10 cellular contexts compared by ENCODE assay signal in genomic region chr11:65578134-65578533, GRCh38. TPM values are rescaled to one million over a fixed set of nuclear protein-coding genes. Genes with fewer than 3 reads are reported as not detected.
DNase-seq lines count a peak whose midpoint lies in the region; ATAC-seq, FAIRE-seq and TF ChIP-seq lines count a peak whose summit lies in the region.
"Had no signal": no experiment of that assay in that cellular context is flagged by ENCODE, and none has a peak within 500 bp of the region (broad histone marks: within the 10 kb centered on the region; RNA-seq: fewer than 3 reads in every experiment).

No MANE protein-coding gene starts in this region.

- H3K9me3 ChIP-seq in HCT116 (ENCODE audit: control insufficient read depth in 1 of 2, insufficient read depth in 1 of 2, low read depth in 1 of 2, low read length in 2 of 2) (no peaks in the 10 kb centered on the region), right cardiac atrium (ENCODE audit: control insufficient read depth, low read length) (no peaks in the 10 kb centered on the region)
- H3K9me3 ChIP-seq: mucosa of descending colon, SJSA1 had no signal

- H3K4me3 ChIP-seq in HCT116 (replicated peaks in 1 of 2; ENCODE audit: low read depth in 1 of 2, low read length in 2 of 2) (no peak overlapping the region), right cardiac atrium (ENCODE audit: low read length) (no peak overlapping the region)
- H3K4me3 ChIP-seq: mucosa of descending colon, SJSA1 had no signal

- peak overlapping the region; percentile 86; the same call in 1 of the 2 replicates for H3K9ac ChIP-seq in HCT116 (ENCODE audit: low read length)

- H3K27ac ChIP-seq in HCT116 (ENCODE audit: low read depth, low read length) (peak overlapping the region; percentile 97), right cardiac atrium (ENCODE audit: low read length) (peak overlapping the region; percentile 92)

- peaks cover 34% of the 10 kb centered on the region for H3K36me3 Mint-ChIP-seq in activated CD8-positive, alpha-beta T cell treated with anti-CD3 and anti-CD28 coated beads for 36 hours (ENCODE audit: low read depth)
- H3K36me3 Mint-ChIP-seq in stimulated activated effector memory CD8-positive, alpha-beta T cell treated with anti-CD3 and anti-CD28 coated beads, Interleukin-12 subunit alpha, Interleukin-12 subunit beta, amount 100 ng/mL, for 72 hours: peaks cover 98% of the 10 kb centered on the region

- no peak for TF ChIP-seq CTCF in HCT116 (IDR thresholded peaks at IDR 0.05 in 2 of 3, conservative IDR thresholded peaks at IDR 0.05 in 1 of 3; ENCODE audit: borderline replicate concordance in 1 of 3, insufficient read depth in 1 of 3, low read depth in 2 of 3, low read length in 2 of 3)
- TF ChIP-seq CTCF in activated CD8-positive, alpha-beta T cell treated with anti-CD3 and anti-CD28 coated beads for 36 hours (IDR thresholded peaks at IDR 0.05): no peak

- H3K27me3 ChIP-seq in HCT116 (ENCODE audit: insufficient read depth, low read length) (no peaks in the 10 kb centered on the region), right cardiac atrium (ENCODE audit: control insufficient read depth, insufficient read depth) (no peaks in the 10 kb centered on the region)
- H3K27me3 ChIP-seq: SJSA1 had no signal

- no peaks in the 10 kb centered on the region for H3K9me2 ChIP-seq in HCT116 (ENCODE audit: insufficient read depth)

- H3K4me1 Mint-ChIP-seq in activated CD8-positive, alpha-beta T cell treated with anti-CD3 and anti-CD28 coated beads for 36 hours (ENCODE audit: low read depth): peaks cover 42% of the 10 kb centered on the region
- H3K4me1 Mint-ChIP-seq in stimulated activated effector memory CD8-positive, alpha-beta T cell treated with anti-CD3 and anti-CD28 coated beads, Interleukin-12 subunit alpha, Interleukin-12 subunit beta, amount 100 ng/mL, for 72 hours: peaks cover 64% of the 10 kb centered on the region

- FAIRE-seq in GM19239 (lab: Jason Lieb, UNC): no peak

- H3K79me2 ChIP-seq in HCT116 (ENCODE audit: insufficient read depth, low read length): peaks cover 23% of the 10 kb centered on the region; the same call in 1 of the 2 replicates

- no peaks in the 10 kb centered on the region for H3K9me3 Mint-ChIP-seq in activated CD8-positive, alpha-beta T cell treated with anti-CD3 and anti-CD28 coated beads for 36 hours
- no peaks in the 10 kb centered on the region for H3K9me3 Mint-ChIP-seq in stimulated activated effector memory CD8-positive, alpha-beta T cell treated with anti-CD3 and anti-CD28 coated beads, Interleukin-12 subunit alpha, Interleukin-12 subunit beta, amount 100 ng/mL, for 72 hours

- no peak for DNase-seq in HCT116 (ENCODE audit: low read depth, low spot score)
- DNase-seq in activated CD8-positive, alpha-beta T cell treated with anti-CD3 and anti-CD28 coated beads for 36 hours: no peak
- peak in 1 of 3 donors; percentile 45 for DNase-seq in right cardiac atrium
- no peak for DNase-seq in stimulated activated effector memory CD8-positive, alpha-beta T cell treated with anti-CD3 and anti-CD28 coated beads, Interleukin-12 subunit alpha, Interleukin-12 subunit beta, amount 100 ng/mL, for 72 hours (ENCODE audit: low spot score in 2 of 2)
- DNase-seq in GM19239 (ENCODE audit: insufficient read length, low spot score): no peak
- DNase-seq in NCI-H446 treated with DMSO at 0.1 percent for 48 hours (lab: John Stamatoyannopoulos, UW): no peak
- DNase-seq: activated gamma-delta T cell treated with Interleukin-2 at 50 U/mL for 16 hours had no signal

- H2AFZ ChIP-seq in HCT116 (ENCODE audit: low read depth, low read length, poor library complexity, severe bottlenecking): no peak overlapping the region

- peaks cover 2 to 4% of the 10 kb centered on the region in 2 experiments; a peak in 2 of 4 replicates for H3K36me3 ChIP-seq in HCT116 (ENCODE audit: control insufficient read depth in 1 of 2, insufficient read depth in 2 of 2, low read length in 2 of 2)

- TF ChIP-seq RAD21 in HCT116 (IDR thresholded peaks at IDR 0.05; ENCODE audit: low read depth): no peak

- TF ChIP-seq POLR2A in HCT116 (IDR thresholded peaks at IDR 0.05; ENCODE audit: borderline replicate concordance, extremely low read depth, insufficient read depth, insufficient read length): no peak

- peak overlapping the region; percentile 90 for H3K4me3 Mint-ChIP-seq in activated CD8-positive, alpha-beta T cell treated with anti-CD3 and anti-CD28 coated beads for 36 hours
- peak overlapping the region; percentile 96 for H3K4me3 Mint-ChIP-seq in stimulated activated effector memory CD8-positive, alpha-beta T cell treated with anti-CD3 and anti-CD28 coated beads, Interleukin-12 subunit alpha, Interleukin-12 subunit beta, amount 100 ng/mL, for 72 hours

- H3K27me3 Mint-ChIP-seq in activated CD8-positive, alpha-beta T cell treated with anti-CD3 and anti-CD28 coated beads for 36 hours: no peaks in the 10 kb centered on the region

- WGBS in right cardiac atrium: 88% methylated on average over 7 of the region's 7 CpGs

- intact Hi-C loops in HCT116 (cut with micrococcal nuclease): no loop called here
- intact Hi-C loops in activated CD8-positive, alpha-beta T cell treated with anti-CD3 and anti-CD28 coated beads for 36 hours (cut with micrococcal nuclease): loop anchor here (5.0 kb wide), 1 partner anchor 36 kb away; no protein-coding TSS in a partner anchor
- intact Hi-C loops in right cardiac atrium (cut with DNase I): loop anchor here in 1 of 4 donors (5.0 kb wide), 1 partner anchor 34 kb away; the partner anchor contains the start of gene MAP3K11

- CTCF ChIA-PET in HCT116 (lab: Charles Lee): interaction anchor here (1.3 kb wide), 1 partner anchor 8 kb away, joined by 3 read pairs; no protein-coding TSS in a partner anchor
- CTCF ChIA-PET in activated CD8-positive, alpha-beta T cell treated with anti-CD3 and anti-CD28 coated beads for 36 hours (lab: Charles Lee): interaction anchor here (1.7 to 4.6 kb wide), 3 partner anchors 10 to 18 kb away, joined by 5 to 84 read pairs (median 14); partner anchors contain the start of gene KCNK7

- POLR2A ChIA-PET in HCT116 (lab: Charles Lee): interaction anchor here (1.6 kb wide), 1 partner anchor 37 kb away, joined by 5 read pairs; the partner anchor contains the start of gene PCNX3
- POLR2A ChIA-PET in activated CD8-positive, alpha-beta T cell treated with anti-CD3 and anti-CD28 coated beads for 36 hours (lab: Charles Lee): interaction anchor here (3.3 to 5.4 kb wide), 3 partner anchors 10 to 37 kb away, joined by 11 to 87 read pairs (median 39); partner anchors contain the start of gene KCNK7

- peaks cover 35 to 44% of the 10 kb centered on the region in 2 experiments for H3K4me1 ChIP-seq in HCT116 (ENCODE audit: control insufficient read depth in 1 of 2, insufficient read depth in 2 of 2, low read length in 2 of 2)
- H3K4me1 ChIP-seq in right cardiac atrium (ENCODE audit: control insufficient read depth, insufficient read depth, low read length): peaks cover 9% of the 10 kb centered on the region

- no TSS peak for BruUV-seq in HCT116 (replicated peaks; lab: Mats Ljungman, UMichigan)

- peak overlapping the region; percentile 43 for H3K27ac Mint-ChIP-seq in activated CD8-positive, alpha-beta T cell treated with anti-CD3 and anti-CD28 coated beads for 36 hours
- H3K27ac Mint-ChIP-seq in stimulated activated effector memory CD8-positive, alpha-beta T cell treated with anti-CD3 and anti-CD28 coated beads, Interleukin-12 subunit alpha, Interleukin-12 subunit beta, amount 100 ng/mL, for 72 hours: peak overlapping the region; percentile 94

- H3K4me2 ChIP-seq in HCT116 (ENCODE audit: low read length): peak overlapping the region; percentile 78; the same call in 1 of the 2 replicates

- H4K20me1 ChIP-seq in HCT116 (ENCODE audit: insufficient read depth): no peaks in the 10 kb centered on the region

- RAD21 ChIA-PET in HCT116 (lab: Charles Lee; ENCODE audit: low non-redundant PET in 1 of 2, low total read pairs in 2 of 2, uncharacterized antibody in 2 of 2, unreplicated experiment in 2 of 2): no interaction called here

- ATAC-seq in HCT116 (no peak), right cardiac atrium (no peak), HG02938 (IDR thresholded peaks at IDR 0.05; ENCODE audit: unreplicated experiment) (no peak)
- ATAC-seq in activated CD8-positive, alpha-beta T cell treated with anti-CD3 and anti-CD28 coated beads for 36 hours: no peak
- ATAC-seq in stimulated activated effector memory CD8-positive, alpha-beta T cell treated with anti-CD3 and anti-CD28 coated beads, Interleukin-12 subunit alpha, Interleukin-12 subunit beta, amount 100 ng/mL, for 72 hours: no peak

TF ChIP-seq in HCT116, 20 proteins besides CTCF, POLR2A, EP300 and RAD21:
- TF ChIP-seq ZNF274 (IDR thresholded peaks at IDR 0.05; ENCODE audit: low read depth, low read length): no peak
- no peak for TF ChIP-seq EGR1 (IDR thresholded peaks at IDR 0.05; ENCODE audit: low read depth)
- no peak for TF ChIP-seq ATF3 (IDR thresholded peaks at IDR 0.05)
- TF ChIP-seq CEBPB (IDR thresholded peaks at IDR 0.05; ENCODE audit: low read depth): no peak
TF ChIP-seq in HCT116: peak in this region for 0.

RNA-seq across cellular contexts. Expression of gene EHBP1L1, which starts 2.3 kb away (rescaled TPM):
- total RNA-seq in HCT116 (2021; ENCODE audit: unreplicated experiment) (105 TPM), right cardiac atrium (10 to 100 TPM; 43.9 to 80.2 (median 48.2) TPM)
- 88.5 and 90.6 TPM in 2 replicates for polyA plus RNA-seq in HCT116 (2012)
- total RNA-seq in activated CD8-positive, alpha-beta T cell treated with anti-CD3 and anti-CD28 coated beads for 36 hours: 10 to 100 TPM; 94.0 to 99.4 TPM
- polyA plus RNA-seq in right cardiac atrium: 35.7 TPM

RNA-seq across cellular contexts. Expression of gene FAM89B, which starts 5.8 kb away (rescaled TPM):
- total RNA-seq in HCT116 (2021; ENCODE audit: unreplicated experiment) (60.0 TPM), right cardiac atrium (10 to 100 TPM; 40.5 to 46.6 (median 45.9) TPM)
- 46.1 and 52.9 TPM in 2 replicates for polyA plus RNA-seq in HCT116 (2012)
- total RNA-seq in activated CD8-positive, alpha-beta T cell treated with anti-CD3 and anti-CD28 coated beads for 36 hours: 10 to 100 TPM; 12.7 to 16.0 TPM
- polyA plus RNA-seq in right cardiac atrium: 43.0 TPM

RNA-seq across cellular contexts. Expression of gene ZNRD2, which starts 7.9 kb away (rescaled TPM):
- 66.8 TPM for total RNA-seq in HCT116 (2021; ENCODE audit: unreplicated experiment)
- polyA plus RNA-seq in HCT116 (2012): 86.9 and 93.0 TPM in 2 replicates
- total RNA-seq in activated CD8-positive, alpha-beta T cell treated with anti-CD3 and anti-CD28 coated beads for 36 hours: 10 to 100 TPM; 54.3 to 54.7 TPM
- 10 to 100 TPM; 32.6 to 35.3 (median 34.9) TPM for total RNA-seq in right cardiac atrium
- polyA plus RNA-seq in right cardiac atrium: 56.8 TPM

RNA-seq across cellular contexts. Expression of gene KCNK7, which starts 17.5 kb away (rescaled TPM):
- 0.61 TPM for total RNA-seq in HCT116 (2021; ENCODE audit: unreplicated experiment)
- polyA plus RNA-seq in HCT116 (2012): 0.66 and 0.91 TPM in 2 replicates
- under 1 TPM in 1 of 2 experiments, not detected in 1; 0.77 TPM for total RNA-seq in activated CD8-positive, alpha-beta T cell treated with anti-CD3 and anti-CD28 coated beads for 36 hours
- total RNA-seq in right cardiac atrium: under 1 TPM; 0.28 to 0.88 (median 0.55) TPM
- 0.18 TPM for polyA plus RNA-seq in right cardiac atrium

RNA-seq across cellular contexts. Expression of gene LTBP3, which starts 20.0 kb away (rescaled TPM):
- 248 TPM for total RNA-seq in HCT116 (2021; ENCODE audit: unreplicated experiment)
- 238 and 328 TPM in 2 replicates for polyA plus RNA-seq in HCT116 (2012)
- total RNA-seq in activated CD8-positive, alpha-beta T cell treated with anti-CD3 and anti-CD28 coated beads for 36 hours: 10 to 100 TPM; 55.4 to 56.0 TPM
- 100 to 1,000 TPM; 128 to 161 (median 140) TPM for total RNA-seq in right cardiac atrium
- 60.2 TPM for polyA plus RNA-seq in right cardiac atrium
